1 cellular context compared by ENCODE assay signal in genomic region chr4:1410491-1411325, GRCh38.
TF ChIP-seq lines count a peak whose summit lies in the region.

No MANE protein-coding gene starts in this region.

TF ChIP-seq in K562, 482 proteins besides CTCF, POLR2A, EP300 and RAD21 (continued from another document and continues in another):
- TF ChIP-seq PRDM10 (IDR thresholded peaks at IDR 0.05; ENCODE audit: partially characterized antibody) (no peak), RBBP5 (IDR thresholded peaks at IDR 0.05; ENCODE audit: borderline replicate concordance, insufficient read depth, low read length, poor library complexity, severe bottlenecking) (no peak), ARNT (IDR thresholded peaks at IDR 0.05) (no peak), NCOA6 (IDR thresholded peaks at IDR 0.05) (peak; percentile 100), ETV6 (IDR thresholded peaks at IDR 0.05; ENCODE audit: borderline replicate concordance in 1 of 2, low read depth in 2 of 2, low read length in 1 of 2) (no peak), ETV6 (CRISPR knock-in tag; IDR thresholded peaks at IDR 0.05; ENCODE audit: borderline replicate concordance) (peak; percentile 100), ETS2 (tag; IDR thresholded peaks at IDR 0.05; ENCODE audit: borderline replicate concordance, poor library complexity, severe bottlenecking) (no peak), PYGO2 (tag; IDR thresholded peaks at IDR 0.05) (no peak), SP1 (CRISPR knock-in tag; IDR thresholded peaks at IDR 0.05) (peak; percentile 95), ZNF217 (CRISPR knock-in tag; IDR thresholded peaks at IDR 0.05) (peak; percentile 99), FOXJ3 (CRISPR knock-in tag; IDR thresholded peaks at IDR 0.05) (peak; percentile 97), BCOR (IDR thresholded peaks at IDR 0.05) (no peak), SRSF1 (IDR thresholded peaks at IDR 0.05; ENCODE audit: low read depth, low read length) (no peak), HIVEP1 (CRISPR knock-in tag; IDR thresholded peaks at IDR 0.05) (no peak), TAF7 (tag; IDR thresholded peaks at IDR 0.05) (no peak), E2F4 (CRISPR knock-in tag; IDR thresholded peaks at IDR 0.05; ENCODE audit: low read depth) (peak; percentile 98), CBX5 (IDR thresholded peaks at IDR 0.05; ENCODE audit: borderline replicate concordance, low read depth) (no peak), MCM3 (IDR thresholded peaks at IDR 0.05) (no peak), ZSCAN29 (IDR thresholded peaks at IDR 0.05) (no peak), HNRNPL (IDR thresholded peaks at IDR 0.05; ENCODE audit: low read depth, low read length) (no peak), EHMT2 (IDR thresholded peaks at IDR 0.05) (peak; percentile 100), PPARD (CRISPR knock-in tag; IDR thresholded peaks at IDR 0.05) (no peak), MYBL2 (IDR thresholded peaks at IDR 0.05; ENCODE audit: low read depth) (no peak), MYBL2 (CRISPR knock-in tag; IDR thresholded peaks at IDR 0.05; ENCODE audit: borderline replicate concordance) (peak; percentile 90; the same call in 1 of the 2 replicates), FOXK2 (conservative IDR thresholded peaks at IDR 0.05 in 1 of 2, IDR thresholded peaks at IDR 0.05 in 1 of 2; ENCODE audit: low read depth in 2 of 2) (no peak), ZFP1 (CRISPR knock-in tag; IDR thresholded peaks at IDR 0.05) (no peak), ZNF212 (CRISPR knock-in tag; IDR thresholded peaks at IDR 0.05) (no peak), NKRF (IDR thresholded peaks at IDR 0.05; ENCODE audit: borderline replicate concordance) (peak; percentile 98), EZH2 (IDR thresholded peaks at IDR 0.05; ENCODE audit: borderline replicate concordance, low read depth, low read length) (no peak), ZNF184 (CRISPR knock-in tag; IDR thresholded peaks at IDR 0.05) (peak; percentile 96), GTF2A2 (tag; IDR thresholded peaks at IDR 0.05) (no peak), RBM15 (IDR thresholded peaks at IDR 0.05; ENCODE audit: insufficient read depth, low read length) (no peak), DACH1 (IDR thresholded peaks at IDR 0.05; ENCODE audit: partially characterized antibody) (no peak), NR2C2 (CRISPR knock-in tag; IDR thresholded peaks at IDR 0.05) (peak; percentile 97), NR2C2 (tag; IDR thresholded peaks at IDR 0.05) (peak; percentile 32; the same call in 1 of the 2 replicates), RNF219 (CRISPR knock-in tag; IDR thresholded peaks at IDR 0.05) (no peak), SIN3B (IDR thresholded peaks at IDR 0.05; ENCODE audit: low read depth) (no peak), ZNF395 (CRISPR knock-in tag; IDR thresholded peaks at IDR 0.05) (peak; percentile 98), ZBTB34 (CRISPR knock-in tag; IDR thresholded peaks at IDR 0.05) (0 out of 2 replicates have a peak, but pooled peaks have one; percentile 10), SIRT6 (IDR thresholded peaks at IDR 0.05; ENCODE audit: low read depth, low read length) (no peak), ZNF830 (CRISPR knock-in tag; IDR thresholded peaks at IDR 0.05) (no peak), POU5F1 (IDR thresholded peaks at IDR 0.05; ENCODE audit: borderline replicate concordance, low read depth, low read length, partially characterized antibody) (no peak), STAT6 (CRISPR knock-in tag; IDR thresholded peaks at IDR 0.05) (peak; percentile 99; the same call in 1 of the 2 replicates), ATF3 (IDR thresholded peaks at IDR 0.05) (no peak), ATF3 (CRISPR knock-in tag; conservative IDR thresholded peaks at IDR 0.05) (no peak; the same call in 1 of the 2 replicates), DDX20 (tag; IDR thresholded peaks at IDR 0.05; ENCODE audit: low read depth) (no peak), RFX5 (IDR thresholded peaks at IDR 0.05; ENCODE audit: low read depth, low read length) (peak; percentile 48; the same call in 1 of the 2 replicates), SRF (CRISPR knock-in tag; IDR thresholded peaks at IDR 0.05) (peak in 1 of 2 experiments; percentile 98; a peak in 2 of 4 replicates), HEY1 (CRISPR knock-in tag; IDR thresholded peaks at IDR 0.05; ENCODE audit: borderline replicate concordance) (no peak), KHSRP (IDR thresholded peaks at IDR 0.05) (no peak), KLF6 (CRISPR knock-in tag; IDR thresholded peaks at IDR 0.05; ENCODE audit: borderline replicate concordance) (peak; percentile 62; the same call in 1 of the 2 replicates), CHD2 (IDR thresholded peaks at IDR 0.05; ENCODE audit: low read depth, low read length) (no peak), POLR2H (tag; IDR thresholded peaks at IDR 0.05; ENCODE audit: low read depth) (no peak)
